8 cellular contexts compared by ENCODE assay signal in the genomic region with DNA sequence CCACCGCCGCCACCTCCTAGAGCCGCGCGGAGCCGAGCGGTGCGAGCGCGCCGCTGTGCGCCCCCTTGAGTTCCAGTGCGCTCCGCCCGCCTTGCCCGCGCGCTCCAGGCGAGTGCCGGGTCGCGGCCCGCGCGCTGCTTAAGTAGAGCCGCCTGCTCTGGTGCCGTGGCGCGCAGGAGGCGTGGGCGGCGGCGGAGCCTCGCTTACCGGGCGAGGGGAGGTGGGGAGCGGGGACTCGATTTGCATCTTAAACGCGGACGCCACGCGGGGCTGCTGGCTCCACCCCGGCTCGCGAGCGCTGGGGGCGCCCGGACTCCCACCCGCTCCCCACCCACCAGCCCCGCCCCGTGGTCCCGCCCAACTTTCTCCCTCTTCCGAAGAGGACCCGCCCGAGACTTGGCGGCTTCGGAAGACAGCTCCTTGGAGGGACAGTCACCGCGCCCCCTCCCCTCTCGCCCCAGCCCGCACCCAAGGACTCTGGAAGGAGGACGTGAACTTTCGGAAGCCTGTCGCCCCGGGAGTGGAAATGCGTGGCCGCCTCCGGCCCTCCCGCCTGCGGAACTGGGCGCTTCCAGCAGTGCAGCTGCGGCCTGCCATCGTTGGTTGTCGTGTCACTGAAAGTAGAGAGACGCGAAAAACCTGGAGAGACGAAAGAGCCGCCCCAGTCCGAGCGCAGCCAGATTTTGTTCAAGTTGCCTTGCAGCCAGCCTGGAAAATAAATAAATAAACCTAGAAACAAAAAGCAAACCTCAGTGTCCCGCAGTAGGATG. TPM values are rescaled to one million over a fixed set of nuclear protein-coding genes. Genes with fewer than 3 reads are reported as not detected.
DNase-seq lines count a peak whose midpoint lies in the region; ATAC-seq lines count a peak whose summit lies in the region.

A gene (minus strand): TSS at position 114 of the 770 bp plus-strand sequence. CDS start 257 bp downstream, outside the sequence.

- ATAC-seq in HG02798 (IDR thresholded peaks at IDR 0.05; ENCODE audit: poor library complexity, unreplicated experiment), result peak; percentile 75

- DNase-seq in DMS 273 (lab: John Stamatoyannopoulos, UW; ENCODE audit: unreplicated experiment) (peak; percentile 88), DMS 273 treated with DMSO at 0.1 percent for 48 hours (lab: John Stamatoyannopoulos, UW) (no peak), NCI-H1694 (lab: John Stamatoyannopoulos, UW) (peak; percentile 32), cerebellum (ENCODE audit: low spot score) (peak; percentile 64), kidney glomerular epithelial cell (lab: John Stamatoyannopoulos, UW) (peak; percentile 44)
- DNase-seq in activated CD4-positive, alpha-beta T cell treated with anti-CD3 and anti-CD28 coated beads for 1 hour, result peak; percentile 76
- DNase-seq in stimulated activated CD4-positive, alpha-beta T cell treated with anti-CD3 and anti-CD28 coated beads, Interleukin-15, amount 100 ng/mL, for 24 hours, result peak; percentile 83

RNA-seq across cellular contexts. Expression of the gene that starts here (rescaled TPM):
- total RNA-seq in cerebellum, result 211 TPM
